ENCODE assay signal across 8 cellular contexts in the genomic region with DNA sequence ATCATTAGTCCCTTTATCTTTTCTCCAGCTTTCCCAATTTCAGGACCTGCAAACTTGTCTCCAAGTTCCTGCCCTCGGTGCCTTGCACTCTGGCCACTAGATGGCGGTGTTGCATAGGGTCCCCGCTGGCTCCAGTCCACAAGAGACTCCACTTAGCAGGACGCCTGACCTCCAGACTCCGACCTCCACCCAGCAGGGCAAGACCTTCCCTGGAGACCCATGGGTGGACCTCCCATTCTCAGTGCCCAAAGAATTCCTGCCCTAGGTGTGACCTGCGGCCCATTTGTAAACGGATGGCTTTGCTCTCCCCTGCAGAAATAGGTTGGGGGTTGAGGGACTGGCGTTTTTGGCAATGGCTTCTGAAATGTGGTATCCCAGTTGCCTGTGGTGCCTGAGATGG.
A peak's percentile ranks its signal among the peaks of the same experiment; 100 is the strongest.
DNase-seq lines count a peak whose midpoint lies in the region; ATAC-seq and TF ChIP-seq lines count a peak whose summit lies in the region.

No MANE protein-coding gene starts in this region.

- no peaks in the 10 kb centered on the region for H3K36me3 ChIP-seq in upper lobe of left lung

- in situ Hi-C loops in G401 (cut with HindIII; ENCODE audit: low sequenced_read_pairs), result no loop called here

- no peak overlapping the region for H3K27ac ChIP-seq in upper lobe of left lung

- no peak for TF ChIP-seq EP300 in upper lobe of left lung (IDR thresholded peaks at IDR 0.05)

- H3K4me3 ChIP-seq in upper lobe of left lung, result no peak overlapping the region

- TF ChIP-seq POLR2A in upper lobe of left lung (IDR thresholded peaks at IDR 0.05), result no peak

- H3K9me3 ChIP-seq in upper lobe of left lung, result no peaks in the 10 kb centered on the region

- TF ChIP-seq CTCF in upper lobe of left lung (IDR thresholded peaks at IDR 0.05), result peak; percentile 87 to 95 (median 92)

- peak; percentile 75 for DNase-seq in G401 (ENCODE audit: low spot score)
- DNase-seq in KG1 (lab: John Stamatoyannopoulos, UW), result peak; percentile 45
- DNase-seq in SKM-1 (lab: John Stamatoyannopoulos, UW; ENCODE audit: unreplicated experiment), result peak; percentile 50
- DNase-seq in activated naive CD4-positive, alpha-beta T cell treated with Interleukin-2 at 50 U/mL for 16 hours, result peak; percentile 80
- DNase-seq in glomerular endothelial cell (ENCODE audit: extremely low read depth, low read depth, low spot score), result peak; percentile 37
- DNase-seq in pons (ENCODE audit: low spot score), result peak; percentile 85
- DNase-seq in upper lobe of left lung, result peak in 1 of 2 donors; percentile 88

- WGBS in upper lobe of left lung, 2 donors, result 9 to 17% methylated on average over 8 of the region's 8 CpGs

- H3K4me1 ChIP-seq in upper lobe of left lung, result peaks cover 3 to 5% (median 4%) of the 10 kb centered on the region in 4 donors

- ATAC-seq in upper lobe of left lung (ENCODE audit: low FRiP score in 2 of 2) (peak; percentile 85 to 91), HG02623 (IDR thresholded peaks at IDR 0.05; ENCODE audit: unreplicated experiment) (no peak)

- H3K27me3 ChIP-seq in upper lobe of left lung, result no peaks in the 10 kb centered on the region
